33 cellular contexts compared by ENCODE assay signal in genomic region chr12:115847398-115847797, GRCh38.
"Had no signal": no experiment of that assay in that cellular context is flagged by ENCODE, and none has a peak within 500 bp of the region (broad histone marks: within the 10 kb centered on the region; RNA-seq: fewer than 3 reads in every experiment).

No MANE protein-coding gene starts in this region.

- H3K27me3 ChIP-seq: adrenal gland, body of pancreas, brain microvascular endothelial cell, breast epithelium had no signal

- H3K27me3 Mint-ChIP-seq: activated CD4-positive, alpha-beta memory T cell treated with anti-CD3 and anti-CD28 coated beads, Interleukin-2, amount 10 ng/mL, durations not matched to agents 7 days and 5 days; activated CD4-positive, alpha-beta T cell treated with anti-CD3 and anti-CD28 coated beads, Interleukin-2, amount 10 ng/mL, durations not matched to agents 7 days and 5 days; activated CD8-positive, alpha-beta memory T cell treated with anti-CD3 and anti-CD28 coated beads, Interleukin-2, amount 10 ng/mL, durations not matched to agents 7 days and 5 days; activated naive CD8-positive, alpha-beta T cell treated with anti-CD3 and anti-CD28 coated beads for 36 hours had no signal

- DNase-seq: activated CD4-positive, alpha-beta memory T cell treated with anti-CD3 and anti-CD28 coated beads, Interleukin-2, amount 10 ng/mL, durations not matched to agents 7 days and 5 days; activated CD4-positive, alpha-beta T cell treated with anti-CD3 and anti-CD28 coated beads for 1 hour; activated CD4-positive, alpha-beta T cell treated with anti-CD3 and anti-CD28 coated beads for 36 hours; activated CD4-positive, alpha-beta T cell treated with anti-CD3 and anti-CD28 coated beads for 48 hours; activated CD4-positive, alpha-beta T cell treated with anti-CD3 and anti-CD28 coated beads, Interleukin-2, amount 10 ng/mL, durations not matched to agents 7 days and 5 days; activated CD4-positive, alpha-beta T cell treated with anti-CD3 and anti-CD28 coated beads, Interleukin-2, amount 50 U/mL, for 48 hours; activated CD4-positive, CD25-positive, alpha-beta regulatory T cell; activated CD8-positive, alpha-beta memory T cell treated with anti-CD3 and anti-CD28 coated beads for 24 hours; activated CD8-positive, alpha-beta memory T cell treated with anti-CD3 and anti-CD28 coated beads, Interleukin-2, amount 10 ng/mL, durations not matched to agents 7 days and 5 days; activated CD8-positive, alpha-beta memory T cell treated with anti-CD3 and anti-CD28 coated beads, Interleukin-2, amount 50 U/mL, for 48 hours; activated CD8-positive, alpha-beta T cell treated with anti-CD3 and anti-CD28 coated beads, Interleukin-2, amount 10 ng/mL, durations not matched to agents 7 days and 5 days; activated effector memory CD4-positive, alpha-beta T cell treated with anti-CD3 and anti-CD28 coated beads, Interleukin-2, amount 50 U/mL, for 16 hours; activated gamma-delta T cell treated with Interleukin-2 at 50 U/mL for 16 hours; activated naive CD4-positive, alpha-beta T cell; activated naive CD4-positive, alpha-beta T cell treated with anti-CD3 and anti-CD28 coated beads for 36 hours; activated naive CD4-positive, alpha-beta T cell treated with anti-CD3 and anti-CD28 coated beads, Interleukin-2, amount 50 U/mL, for 16 hours; activated naive CD8-positive, alpha-beta T cell treated with anti-CD3 and anti-CD28 coated beads for 36 hours; activated T-cell treated with anti-CD3 and anti-CD28 coated beads, Interleukin-2, amount 50 U/mL, for 1 hour; activated T-cell treated with anti-CD3 and anti-CD28 coated beads, Interleukin-2, amount 50 U/mL, for 4 hours; activated T-cell treated with anti-CD3 and anti-CD28 coated beads, Interleukin-2, amount 50 U/mL, for 72 hours; adrenal gland; amniotic stem cell; aorta; body of pancreas; brain microvascular endothelial cell; central memory CD4-positive, alpha-beta T cell; T-helper 17 cell had no signal

- H3K4me3 ChIP-seq: adrenal gland, body of pancreas, breast epithelium had no signal

- H3K4me1 ChIP-seq: adrenal gland, body of pancreas, breast epithelium had no signal

- H3K4me3 Mint-ChIP-seq: activated CD4-positive, alpha-beta memory T cell treated with anti-CD3 and anti-CD28 coated beads, Interleukin-2, amount 10 ng/mL, durations not matched to agents 7 days and 5 days; activated CD4-positive, alpha-beta T cell treated with anti-CD3 and anti-CD28 coated beads for 36 hours; activated CD4-positive, alpha-beta T cell treated with anti-CD3 and anti-CD28 coated beads, Interleukin-2, amount 10 ng/mL, durations not matched to agents 7 days and 5 days; activated CD8-positive, alpha-beta memory T cell treated with anti-CD3 and anti-CD28 coated beads, Interleukin-2, amount 10 ng/mL, durations not matched to agents 7 days and 5 days; activated CD8-positive, alpha-beta T cell treated with anti-CD3 and anti-CD28 coated beads, Interleukin-2, amount 10 ng/mL, durations not matched to agents 7 days and 5 days; activated naive CD4-positive, alpha-beta T cell treated with anti-CD3 and anti-CD28 coated beads for 36 hours; activated naive CD8-positive, alpha-beta T cell treated with anti-CD3 and anti-CD28 coated beads for 36 hours; activated T-cell treated with anti-CD3 and anti-CD28 coated beads, Interleukin-2, amount 50 U/mL, for 4 hours; activated T-cell treated with anti-CD3 and anti-CD28 coated beads, Interleukin-2, amount 50 U/mL, for 72 hours; activated T-helper 1 cell treated with anti-CD3 and anti-CD28 coated beads, Interleukin-12 subunit alpha, Interleukin-12 subunit beta, Interleukin-2, Interleukin-4 antibody, amounts not matched to agents 30 ng/mL and 10 ng/mL and 1 ng/mL, durations not matched to agents 14 hours and 24 hours and 36 hours; activated T-helper 17 cell treated with anti-CD3 and anti-CD28 coated beads, Interleukin-2, amount 50 U/mL, for 72 hours; T-helper 17 cell had no signal

- H3K9me3 ChIP-seq: adrenal gland, body of pancreas, breast epithelium had no signal

- ATAC-seq: activated CD4-positive, alpha-beta T cell treated with anti-CD3 and anti-CD28 coated beads for 36 hours; activated CD4-positive, CD25-positive, alpha-beta regulatory T cell treated with anti-CD3 and anti-CD28 coated beads, Interleukin-2, amount 50 U/mL, for 24 hours; activated CD8-positive, alpha-beta memory T cell treated with anti-CD3 and anti-CD28 coated beads, Interleukin-2, amount 10 ng/mL, durations not matched to agents 7 days and 5 days; activated CD8-positive, alpha-beta T cell treated with anti-CD3 and anti-CD28 coated beads, Interleukin-2, amount 10 ng/mL, durations not matched to agents 7 days and 5 days; activated naive CD4-positive, alpha-beta T cell treated with anti-CD3 and anti-CD28 coated beads, Interleukin-2, amount 50 U/mL, for 72 hours; activated T-cell treated with anti-CD3 and anti-CD28 coated beads, Interleukin-2, amount 50 U/mL, for 4 hours; activated T-cell treated with anti-CD3 and anti-CD28 coated beads, Interleukin-2, amount 50 U/mL, for 72 hours; activated T-helper 17 cell treated with anti-CD3 and anti-CD28 coated beads, Interleukin-2, amount 50 U/mL, for 72 hours; body of pancreas; T-helper 17 cell had no signal

- H3K27ac Mint-ChIP-seq: activated CD4-positive, alpha-beta memory T cell treated with anti-CD3 and anti-CD28 coated beads, Interleukin-2, amount 10 ng/mL, durations not matched to agents 7 days and 5 days; activated CD4-positive, alpha-beta T cell treated with anti-CD3 and anti-CD28 coated beads for 36 hours; activated CD4-positive, alpha-beta T cell treated with anti-CD3 and anti-CD28 coated beads, Interleukin-2, amount 10 ng/mL, durations not matched to agents 7 days and 5 days; activated CD8-positive, alpha-beta memory T cell treated with anti-CD3 and anti-CD28 coated beads, Interleukin-2, amount 10 ng/mL, durations not matched to agents 7 days and 5 days; activated CD8-positive, alpha-beta T cell treated with anti-CD3 and anti-CD28 coated beads, Interleukin-2, amount 10 ng/mL, durations not matched to agents 7 days and 5 days; activated naive CD4-positive, alpha-beta T cell treated with anti-CD3 and anti-CD28 coated beads for 36 hours; activated naive CD4-positive, alpha-beta T cell treated with anti-CD3 and anti-CD28 coated beads, Interleukin-2, amount 50 U/mL, for 72 hours; activated naive CD8-positive, alpha-beta T cell treated with anti-CD3 and anti-CD28 coated beads for 36 hours; activated T-cell treated with anti-CD3 and anti-CD28 coated beads, Interleukin-2, amount 50 U/mL, for 72 hours; activated T-helper 1 cell treated with anti-CD3 and anti-CD28 coated beads, Interleukin-12 subunit alpha, Interleukin-12 subunit beta, Interleukin-2, Interleukin-4 antibody, amounts not matched to agents 30 ng/mL and 10 ng/mL and 1 ng/mL, durations not matched to agents 14 hours and 24 hours and 36 hours; activated T-helper 17 cell treated with anti-CD3 and anti-CD28 coated beads, Interleukin-2, amount 50 U/mL, for 72 hours; T-helper 17 cell had no signal

- H3K9me3 Mint-ChIP-seq: activated CD4-positive, alpha-beta memory T cell treated with anti-CD3 and anti-CD28 coated beads, Interleukin-2, amount 10 ng/mL, durations not matched to agents 7 days and 5 days; activated CD4-positive, alpha-beta T cell treated with anti-CD3 and anti-CD28 coated beads, Interleukin-2, amount 10 ng/mL, durations not matched to agents 7 days and 5 days; activated naive CD4-positive, alpha-beta T cell treated with anti-CD3 and anti-CD28 coated beads for 36 hours had no signal

- H3K27ac ChIP-seq: adrenal gland, body of pancreas, brain microvascular endothelial cell, breast epithelium, VCaP had no signal

- H3K36me3 ChIP-seq: adrenal gland, brain microvascular endothelial cell, breast epithelium had no signal

- H3K36me3 Mint-ChIP-seq: activated CD8-positive, alpha-beta memory T cell treated with anti-CD3 and anti-CD28 coated beads, Interleukin-2, amount 10 ng/mL, durations not matched to agents 7 days and 5 days; activated naive CD4-positive, alpha-beta T cell treated with anti-CD3 and anti-CD28 coated beads, Interleukin-2, amount 50 U/mL, for 72 hours; activated naive CD8-positive, alpha-beta T cell treated with anti-CD3 and anti-CD28 coated beads for 36 hours had no signal

- H3K4me1 Mint-ChIP-seq: activated CD4-positive, alpha-beta memory T cell treated with anti-CD3 and anti-CD28 coated beads, Interleukin-2, amount 10 ng/mL, durations not matched to agents 7 days and 5 days; activated CD4-positive, alpha-beta T cell treated with anti-CD3 and anti-CD28 coated beads for 36 hours; activated CD4-positive, alpha-beta T cell treated with anti-CD3 and anti-CD28 coated beads, Interleukin-2, amount 10 ng/mL, durations not matched to agents 7 days and 5 days; activated CD8-positive, alpha-beta memory T cell treated with anti-CD3 and anti-CD28 coated beads, Interleukin-2, amount 10 ng/mL, durations not matched to agents 7 days and 5 days; activated naive CD8-positive, alpha-beta T cell treated with anti-CD3 and anti-CD28 coated beads for 36 hours; activated T-helper 17 cell treated with anti-CD3 and anti-CD28 coated beads, Interleukin-2, amount 50 U/mL, for 72 hours; T-helper 17 cell had no signal
